ENCODE assay signal across 1 cellular context in the genomic region with DNA sequence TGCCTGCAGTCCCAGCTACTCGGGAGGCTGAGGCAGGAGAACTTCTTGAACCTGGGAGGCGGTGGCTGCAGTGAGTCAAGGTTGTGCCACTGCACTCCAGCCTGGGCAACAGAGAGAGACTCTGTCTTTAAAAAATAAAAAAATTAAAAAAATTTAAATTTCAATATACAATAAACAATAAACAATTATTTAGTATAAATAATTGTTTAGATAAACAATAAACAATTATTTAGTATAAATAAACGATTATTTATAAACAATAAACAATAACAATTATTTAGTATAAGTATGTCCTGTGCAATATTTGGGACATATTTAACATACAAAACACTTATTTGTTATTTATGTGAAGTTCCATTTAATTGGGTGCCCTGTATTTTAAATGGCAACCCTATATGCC.
TF ChIP-seq lines count a peak whose summit lies in the region.

No MANE protein-coding gene starts in this region.

TF ChIP-seq in H1, 55 proteins besides CTCF, POLR2A, EP300 and RAD21:
- TF ChIP-seq HDAC2 (IDR thresholded peaks at IDR 0.05; ENCODE audit: borderline replicate concordance in 1 of 2, low read depth in 2 of 2, low read length in 2 of 2), result no peak
- TF ChIP-seq POU5F1 (IDR thresholded peaks at IDR 0.05; ENCODE audit: low read depth, low read length), result no peak
- no peak for TF ChIP-seq SP2 (IDR thresholded peaks at IDR 0.05; ENCODE audit: low read length)
- TF ChIP-seq POLR2AphosphoS5 (IDR thresholded peaks at IDR 0.05; ENCODE audit: low read depth, low read length), result no peak
- no peak for TF ChIP-seq BCL11A (IDR thresholded peaks at IDR 0.05; ENCODE audit: low read depth in 2 of 2, low read length in 2 of 2)
- TF ChIP-seq, protein P1, sequence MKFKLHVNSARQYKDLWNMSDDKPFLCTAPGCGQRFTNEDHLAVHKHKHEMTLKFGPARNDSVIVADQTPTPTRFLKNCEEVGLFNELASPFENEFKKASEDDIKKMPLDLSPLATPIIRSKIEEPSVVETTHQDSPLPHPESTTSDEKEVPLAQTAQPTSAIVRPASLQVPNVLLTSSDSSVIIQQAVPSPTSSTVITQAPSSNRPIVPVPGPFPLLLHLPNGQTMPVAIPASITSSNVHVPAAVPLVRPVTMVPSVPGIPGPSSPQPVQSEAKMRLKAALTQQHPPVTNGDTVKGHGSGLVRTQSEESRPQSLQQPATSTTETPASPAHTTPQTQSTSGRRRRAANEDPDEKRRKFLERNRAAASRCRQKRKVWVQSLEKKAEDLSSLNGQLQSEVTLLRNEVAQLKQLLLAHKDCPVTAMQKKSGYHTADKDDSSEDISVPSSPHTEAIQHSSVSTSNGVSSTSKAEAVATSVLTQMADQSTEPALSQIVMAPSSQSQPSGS (IDR thresholded peaks at IDR 0.05; ENCODE audit: low read length), result no peak
- TF ChIP-seq ZNF274 (IDR thresholded peaks at IDR 0.05; ENCODE audit: borderline replicate concordance, extremely low read depth, low read length), result no peak
- TF ChIP-seq, protein P2, sequence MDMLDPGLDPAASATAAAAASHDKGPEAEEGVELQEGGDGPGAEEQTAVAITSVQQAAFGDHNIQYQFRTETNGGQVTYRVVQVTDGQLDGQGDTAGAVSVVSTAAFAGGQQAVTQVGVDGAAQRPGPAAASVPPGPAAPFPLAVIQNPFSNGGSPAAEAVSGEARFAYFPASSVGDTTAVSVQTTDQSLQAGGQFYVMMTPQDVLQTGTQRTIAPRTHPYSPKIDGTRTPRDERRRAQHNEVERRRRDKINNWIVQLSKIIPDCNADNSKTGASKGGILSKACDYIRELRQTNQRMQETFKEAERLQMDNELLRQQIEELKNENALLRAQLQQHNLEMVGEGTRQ (IDR thresholded peaks at IDR 0.05; ENCODE audit: low read length), result no peak
- TF ChIP-seq NANOG (IDR thresholded peaks at IDR 0.05; ENCODE audit: insufficient read depth, low read depth, low read length, poor library complexity, severe bottlenecking), result no peak
- no peak for TF ChIP-seq PHF8 (conservative IDR thresholded peaks at IDR 0.05; ENCODE audit: low read depth, low read length)
- no peak for TF ChIP-seq RXRA (IDR thresholded peaks at IDR 0.05; ENCODE audit: insufficient read depth, low read depth, low read length)
- TF ChIP-seq TBP (IDR thresholded peaks at IDR 0.05; ENCODE audit: low read depth, low read length), result no peak
- no peak for TF ChIP-seq TEAD4 (IDR thresholded peaks at IDR 0.05; ENCODE audit: low read depth, low read length)
- no peak for TF ChIP-seq KDM5A (IDR thresholded peaks at IDR 0.05; ENCODE audit: low read length)
- no peak for TF ChIP-seq TAF1 (IDR thresholded peaks at IDR 0.05; ENCODE audit: low read depth, low read length)
- TF ChIP-seq SUZ12 (IDR thresholded peaks at IDR 0.05; ENCODE audit: low read length), result no peak
- TF ChIP-seq, protein P3, sequence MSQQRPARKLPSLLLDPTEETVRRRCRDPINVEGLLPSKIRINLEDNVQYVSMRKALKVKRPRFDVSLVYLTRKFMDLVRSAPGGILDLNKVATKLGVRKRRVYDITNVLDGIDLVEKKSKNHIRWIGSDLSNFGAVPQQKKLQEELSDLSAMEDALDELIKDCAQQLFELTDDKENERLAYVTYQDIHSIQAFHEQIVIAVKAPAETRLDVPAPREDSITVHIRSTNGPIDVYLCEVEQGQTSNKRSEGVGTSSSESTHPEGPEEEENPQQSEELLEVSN (IDR thresholded peaks at IDR 0.05), result no peak
- no peak for TF ChIP-seq SRF (IDR thresholded peaks at IDR 0.05; ENCODE audit: low read depth, low read length)
- TF ChIP-seq SP1 (IDR thresholded peaks at IDR 0.05; ENCODE audit: low read depth, low read length), result no peak
